In genomic region chr12:102879-103168, GRCh38 we compare ENCODE assay signal across 17 cellular contexts. TPM values are rescaled to one million over a fixed set of nuclear protein-coding genes. Genes with fewer than 3 reads are reported as not detected.
A peak's percentile ranks its signal among the peaks of the same experiment; 100 is the strongest.
DNase-seq lines count a peak whose midpoint lies in the region; ATAC-seq and TF ChIP-seq lines count a peak whose summit lies in the region.
"Had no signal": no experiment of that assay in that cellular context is flagged by ENCODE, and none has a peak within 500 bp of the region (broad histone marks: within the 10 kb centered on the region; RNA-seq: fewer than 3 reads in every experiment).

No MANE protein-coding gene starts in this region.

- 69% methylated on average over 7 of the region's 7 CpGs for WGBS in HUES64
- WGBS in gastroesophageal sphincter (ENCODE audit: low coverage in 1 of 2), 2 donors = no CpG with 5 or more reads among the region's 7 CpGs

- no peaks in the 10 kb centered on the region for H3K79me2 ChIP-seq in DOHH2 (ENCODE audit: control insufficient read depth, low read length)

- in situ Hi-C loops in GM13976 (cut with MboI; ENCODE audit: low sequenced_read_pairs, unreplicated experiment) = no loop called here

- H3K27ac Mint-ChIP-seq in glutamatergic neuron (ENCODE audit: unreplicated experiment) (peak overlapping the region; percentile 64), nephron progenitor cell (no peak overlapping the region)
- no peak overlapping the region for H3K27ac Mint-ChIP-seq in activated naive CD4-positive, alpha-beta T cell treated with anti-CD3 and anti-CD28 coated beads, Interleukin-2, amount 10 ng/mL, durations not matched to agents 7 days and 5 days
- H3K27ac Mint-ChIP-seq: CD14-positive monocyte had no signal

- H3K36me3 ChIP-seq in DOHH2 (ENCODE audit: control insufficient read depth, low read length) = no peaks in the 10 kb centered on the region
- H3K36me3 ChIP-seq in HUES64 (ENCODE audit: insufficient read depth, low read length) = no peaks in the 10 kb centered on the region
- H3K36me3 ChIP-seq in gastroesophageal sphincter = no peaks in the 10 kb centered on the region
- H3K36me3 ChIP-seq: Peyer's patch had no signal

- H3K4me3 Mint-ChIP-seq in glutamatergic neuron (ENCODE audit: unreplicated experiment) (no peak overlapping the region), nephron progenitor cell (peak overlapping the region; percentile 65)
- no peak overlapping the region for H3K4me3 Mint-ChIP-seq in activated naive CD4-positive, alpha-beta T cell treated with anti-CD3 and anti-CD28 coated beads, Interleukin-2, amount 10 ng/mL, durations not matched to agents 7 days and 5 days
- H3K4me3 Mint-ChIP-seq: CD14-positive monocyte had no signal

- DNase-seq in glutamatergic neuron (no peak), nephron progenitor cell (no peak), GM13976 (ENCODE audit: low spot score) (no peak), DMS114 treated with DMSO at 0.1 percent for 48 hours (lab: John Stamatoyannopoulos, UW; ENCODE audit: unreplicated experiment) (no peak)
- no peak for DNase-seq in activated naive CD4-positive, alpha-beta T cell treated with anti-CD3 and anti-CD28 coated beads, Interleukin-2, amount 10 ng/mL, durations not matched to agents 7 days and 5 days
- DNase-seq: Caco-2, IMR-90, NCI-H1694, NCI-H524, Peyer's patch, SHP77 treated with DMSO at 0.1 percent for 48 hours had no signal

- peaks cover 8% of the 10 kb centered on the region for H3K36me3 Mint-ChIP-seq in glutamatergic neuron (ENCODE audit: unreplicated experiment)
- H3K36me3 Mint-ChIP-seq in nephron progenitor cell (ENCODE audit: low read depth) = no peaks in the 10 kb centered on the region
- H3K36me3 Mint-ChIP-seq in activated naive CD4-positive, alpha-beta T cell treated with anti-CD3 and anti-CD28 coated beads, Interleukin-2, amount 10 ng/mL, durations not matched to agents 7 days and 5 days = no peaks in the 10 kb centered on the region
- H3K36me3 Mint-ChIP-seq: CD14-positive monocyte had no signal

- H3K4me3 ChIP-seq in DOHH2 (ENCODE audit: low read length) (no peak overlapping the region), HUES64 (ENCODE audit: low read length) (peak overlapping the region; percentile 36), gastroesophageal sphincter (no peak overlapping the region)
- H3K4me3 ChIP-seq: A549, Peyer's patch had no signal

- H3K9me3 ChIP-seq in DOHH2 (ENCODE audit: control insufficient read depth, insufficient read depth, low read length) (no peaks in the 10 kb centered on the region), HUES64 (ENCODE audit: insufficient read depth, low read depth, low read length) (no peaks in the 10 kb centered on the region), gastroesophageal sphincter (no peaks in the 10 kb centered on the region)
- H3K9me3 ChIP-seq: A549, Peyer's patch had no signal

- peak overlapping the region; percentile 39 for H3K4me2 ChIP-seq in DOHH2 (ENCODE audit: low read length)
- H3K4me2 ChIP-seq: A549 had no signal

- no peak for TF ChIP-seq EP300 in gastroesophageal sphincter (IDR thresholded peaks at IDR 0.05)

- no peak for TF ChIP-seq POLR2A in gastroesophageal sphincter (IDR thresholded peaks at IDR 0.05)

- H3K9me3 Mint-ChIP-seq in glutamatergic neuron (ENCODE audit: unreplicated experiment) = peaks cover 18% of the 10 kb centered on the region
- H3K9me3 Mint-ChIP-seq in nephron progenitor cell = no peaks in the 10 kb centered on the region
- H3K9me3 Mint-ChIP-seq in activated naive CD4-positive, alpha-beta T cell treated with anti-CD3 and anti-CD28 coated beads, Interleukin-2, amount 10 ng/mL, durations not matched to agents 7 days and 5 days = peaks cover 9% of the 10 kb centered on the region

- no peak for ATAC-seq in gastroesophageal sphincter

- no peaks in the 10 kb centered on the region for H4K20me1 ChIP-seq in DOHH2 (ENCODE audit: control insufficient read depth, insufficient read depth, low read depth, low read length)

- CTCF ChIA-PET in activated naive CD4-positive, alpha-beta T cell treated with anti-CD3 and anti-CD28 coated beads, Interleukin-2, amount 10 ng/mL, durations not matched to agents 7 days and 5 days (lab: Charles Lee) = no interaction called here

- no peak overlapping the region for H3K9ac ChIP-seq in HUES64 (ENCODE audit: low read depth, low read length)

- peaks cover 52% of the 10 kb centered on the region for H3K4me1 ChIP-seq in DOHH2 (ENCODE audit: control insufficient read depth, low read length)
- peaks cover 21% of the 10 kb centered on the region for H3K4me1 ChIP-seq in HUES64 (ENCODE audit: insufficient read depth, low read length)
- peaks cover 0 to 6% (median 0%) of the 10 kb centered on the region in 3 donors for H3K4me1 ChIP-seq in gastroesophageal sphincter
- H3K4me1 ChIP-seq: A549 had no signal

- H3K4me1 Mint-ChIP-seq in glutamatergic neuron (ENCODE audit: low read depth, unreplicated experiment) (peaks cover 50% of the 10 kb centered on the region), nephron progenitor cell (peaks cover 89% of the 10 kb centered on the region)
- peaks cover 5% of the 10 kb centered on the region for H3K4me1 Mint-ChIP-seq in activated naive CD4-positive, alpha-beta T cell treated with anti-CD3 and anti-CD28 coated beads, Interleukin-2, amount 10 ng/mL, durations not matched to agents 7 days and 5 days

- peaks cover 16% of the 10 kb centered on the region for H3F3A ChIP-seq in DOHH2 (ENCODE audit: control insufficient read depth, insufficient read depth)

- H3K27me3 ChIP-seq in DOHH2 (ENCODE audit: control insufficient read depth, low read length) = no peaks in the 10 kb centered on the region
- H3K27me3 ChIP-seq in HUES64 (ENCODE audit: insufficient read depth, low read length) = peaks cover 17% of the 10 kb centered on the region; the same call in 1 of the 2 replicates
- H3K27me3 ChIP-seq in gastroesophageal sphincter = peaks cover 80% of the 10 kb centered on the region

- H3K27ac ChIP-seq in DOHH2 (ENCODE audit: low read depth, low read length) (no peak overlapping the region), HUES64 (ENCODE audit: low read depth, low read length) (no peak overlapping the region), gastroesophageal sphincter (no peak overlapping the region)
- H3K27ac ChIP-seq: A549, Peyer's patch had no signal

- H3K9me2 ChIP-seq in DOHH2 (replicated peaks; ENCODE audit: control insufficient read depth, low read length) = no peaks in the 10 kb centered on the region

- H3K27me3 Mint-ChIP-seq in glutamatergic neuron (ENCODE audit: unreplicated experiment) (peaks cover 8% of the 10 kb centered on the region), nephron progenitor cell (ENCODE audit: low read depth, poor library complexity) (peaks cover 34% of the 10 kb centered on the region)
- H3K27me3 Mint-ChIP-seq in activated naive CD4-positive, alpha-beta T cell treated with anti-CD3 and anti-CD28 coated beads, Interleukin-2, amount 10 ng/mL, durations not matched to agents 7 days and 5 days = peaks cover 22% of the 10 kb centered on the region

- no peak for TF ChIP-seq CTCF in DOHH2 (IDR thresholded peaks at IDR 0.05; ENCODE audit: low read depth, low read length, poor library complexity, severe bottlenecking)
- TF ChIP-seq CTCF in glutamatergic neuron (IDR thresholded peaks at IDR 0.05; ENCODE audit: partially characterized antibody, unreplicated experiment) = no peak
- no peak for TF ChIP-seq CTCF in nephron progenitor cell (IDR thresholded peaks at IDR 0.05)
- TF ChIP-seq CTCF in GM13976 (IDR thresholded peaks at IDR 0.05; ENCODE audit: borderline replicate concordance, control extremely low read depth, extremely low read depth, insufficient read depth, missing control alignments) = no peak
- no peak for TF ChIP-seq CTCF in gastroesophageal sphincter (IDR thresholded peaks at IDR 0.05)

RNA-seq across cellular contexts. Expression of gene IQSEC3, which starts 36.3 kb away (rescaled TPM):
- polyA plus RNA-seq in HUES64 (2013, experiment 1 of 2) = 0.95 TPM
- polyA plus RNA-seq in HUES64 (2013, experiment 2 of 2) = 1.1 TPM
- total RNA-seq in glutamatergic neuron (ENCODE audit: unreplicated experiment) = 41.4 TPM
- total RNA-seq in gastroesophageal sphincter = 1 to 10 TPM in 1 of 4 donors, under 1 TPM in 3; 0.07 to 2.4 (median 0.57) TPM
- total RNA-seq: IMR-90, LHCN-M2 had no signal
- polyA plus RNA-seq: A549, CD14-positive monocyte had no signal

Comparison
In these comparisons a context has a peak if more than half of its experiments do, and no peak if none do; other contexts are left out.
1. RNA of gene IQSEC3, which starts 36.3 kb away (total RNA-seq): 41.4 TPM in glutamatergic neuron (single experiment); 0.07 to 2.4 TPM in gastroesophageal sphincter; every median in the first group is over 10 times any median in the second.